ENCODE assay signal across 1 cellular context in the genomic region with DNA sequence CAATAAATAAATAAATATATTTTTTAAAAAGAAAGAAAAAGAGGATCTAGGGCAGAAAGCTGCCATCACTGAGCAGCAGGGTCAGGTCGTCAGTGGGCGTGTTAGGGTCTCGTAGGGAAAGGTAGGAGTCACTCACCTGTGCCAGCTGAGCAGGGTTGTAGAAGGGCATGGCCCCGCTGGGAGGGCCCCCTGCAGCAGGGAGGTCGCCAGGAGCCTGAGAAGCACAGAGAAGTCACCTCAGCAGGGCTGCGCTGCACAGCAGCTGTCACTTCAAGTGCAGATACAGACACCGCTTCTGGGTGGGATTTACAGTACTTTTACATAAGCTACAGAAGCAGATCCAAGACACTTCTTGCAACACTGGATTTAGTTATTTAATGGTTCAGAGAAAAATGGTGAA.
TF ChIP-seq lines count a peak whose summit lies in the region.

No MANE protein-coding gene starts in this region.

TF ChIP-seq in GM23338, 12 proteins besides CTCF, POLR2A, EP300 and RAD21 (continued from another document):
- TF ChIP-seq CREB1 (CRISPR knock-in tag; IDR thresholded peaks at IDR 0.05; ENCODE audit: low read depth) (no peak), JUNB (IDR thresholded peaks at IDR 0.05; ENCODE audit: unreplicated experiment) (no peak), ZNF331 (CRISPR knock-in tag; IDR thresholded peaks at IDR 0.05; ENCODE audit: low read depth) (no peak), EZH2phosphoT487 (IDR thresholded peaks at IDR 0.05; ENCODE audit: unreplicated experiment) (no peak), NANOG (IDR thresholded peaks at IDR 0.05; ENCODE audit: borderline replicate concordance) (no peak), POLR2AphosphoS5 (IDR thresholded peaks at IDR 0.05; ENCODE audit: low read depth) (no peak), STAT1 (IDR thresholded peaks at IDR 0.05; ENCODE audit: unreplicated experiment) (no peak), EZH2 (IDR thresholded peaks at IDR 0.05; ENCODE audit: low read depth, unreplicated experiment) (no peak)
- TF ChIP-seq, protein P1, sequence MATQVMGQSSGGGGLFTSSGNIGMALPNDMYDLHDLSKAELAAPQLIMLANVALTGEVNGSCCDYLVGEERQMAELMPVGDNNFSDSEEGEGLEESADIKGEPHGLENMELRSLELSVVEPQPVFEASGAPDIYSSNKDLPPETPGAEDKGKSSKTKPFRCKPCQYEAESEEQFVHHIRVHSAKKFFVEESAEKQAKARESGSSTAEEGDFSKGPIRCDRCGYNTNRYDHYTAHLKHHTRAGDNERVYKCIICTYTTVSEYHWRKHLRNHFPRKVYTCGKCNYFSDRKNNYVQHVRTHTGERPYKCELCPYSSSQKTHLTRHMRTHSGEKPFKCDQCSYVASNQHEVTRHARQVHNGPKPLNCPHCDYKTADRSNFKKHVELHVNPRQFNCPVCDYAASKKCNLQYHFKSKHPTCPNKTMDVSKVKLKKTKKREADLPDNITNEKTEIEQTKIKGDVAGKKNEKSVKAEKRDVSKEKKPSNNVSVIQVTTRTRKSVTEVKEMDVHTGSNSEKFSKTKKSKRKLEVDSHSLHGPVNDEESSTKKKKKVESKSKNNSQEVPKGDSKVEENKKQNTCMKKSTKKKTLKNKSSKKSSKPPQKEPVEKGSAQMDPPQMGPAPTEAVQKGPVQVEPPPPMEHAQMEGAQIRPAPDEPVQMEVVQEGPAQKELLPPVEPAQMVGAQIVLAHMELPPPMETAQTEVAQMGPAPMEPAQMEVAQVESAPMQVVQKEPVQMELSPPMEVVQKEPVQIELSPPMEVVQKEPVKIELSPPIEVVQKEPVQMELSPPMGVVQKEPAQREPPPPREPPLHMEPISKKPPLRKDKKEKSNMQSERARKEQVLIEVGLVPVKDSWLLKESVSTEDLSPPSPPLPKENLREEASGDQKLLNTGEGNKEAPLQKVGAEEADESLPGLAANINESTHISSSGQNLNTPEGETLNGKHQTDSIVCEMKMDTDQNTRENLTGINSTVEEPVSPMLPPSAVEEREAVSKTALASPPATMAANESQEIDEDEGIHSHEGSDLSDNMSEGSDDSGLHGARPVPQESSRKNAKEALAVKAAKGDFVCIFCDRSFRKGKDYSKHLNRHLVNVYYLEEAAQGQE (IDR thresholded peaks at IDR 0.05; ENCODE audit: unreplicated experiment) = no peak
- TF ChIP-seq, protein P2, sequence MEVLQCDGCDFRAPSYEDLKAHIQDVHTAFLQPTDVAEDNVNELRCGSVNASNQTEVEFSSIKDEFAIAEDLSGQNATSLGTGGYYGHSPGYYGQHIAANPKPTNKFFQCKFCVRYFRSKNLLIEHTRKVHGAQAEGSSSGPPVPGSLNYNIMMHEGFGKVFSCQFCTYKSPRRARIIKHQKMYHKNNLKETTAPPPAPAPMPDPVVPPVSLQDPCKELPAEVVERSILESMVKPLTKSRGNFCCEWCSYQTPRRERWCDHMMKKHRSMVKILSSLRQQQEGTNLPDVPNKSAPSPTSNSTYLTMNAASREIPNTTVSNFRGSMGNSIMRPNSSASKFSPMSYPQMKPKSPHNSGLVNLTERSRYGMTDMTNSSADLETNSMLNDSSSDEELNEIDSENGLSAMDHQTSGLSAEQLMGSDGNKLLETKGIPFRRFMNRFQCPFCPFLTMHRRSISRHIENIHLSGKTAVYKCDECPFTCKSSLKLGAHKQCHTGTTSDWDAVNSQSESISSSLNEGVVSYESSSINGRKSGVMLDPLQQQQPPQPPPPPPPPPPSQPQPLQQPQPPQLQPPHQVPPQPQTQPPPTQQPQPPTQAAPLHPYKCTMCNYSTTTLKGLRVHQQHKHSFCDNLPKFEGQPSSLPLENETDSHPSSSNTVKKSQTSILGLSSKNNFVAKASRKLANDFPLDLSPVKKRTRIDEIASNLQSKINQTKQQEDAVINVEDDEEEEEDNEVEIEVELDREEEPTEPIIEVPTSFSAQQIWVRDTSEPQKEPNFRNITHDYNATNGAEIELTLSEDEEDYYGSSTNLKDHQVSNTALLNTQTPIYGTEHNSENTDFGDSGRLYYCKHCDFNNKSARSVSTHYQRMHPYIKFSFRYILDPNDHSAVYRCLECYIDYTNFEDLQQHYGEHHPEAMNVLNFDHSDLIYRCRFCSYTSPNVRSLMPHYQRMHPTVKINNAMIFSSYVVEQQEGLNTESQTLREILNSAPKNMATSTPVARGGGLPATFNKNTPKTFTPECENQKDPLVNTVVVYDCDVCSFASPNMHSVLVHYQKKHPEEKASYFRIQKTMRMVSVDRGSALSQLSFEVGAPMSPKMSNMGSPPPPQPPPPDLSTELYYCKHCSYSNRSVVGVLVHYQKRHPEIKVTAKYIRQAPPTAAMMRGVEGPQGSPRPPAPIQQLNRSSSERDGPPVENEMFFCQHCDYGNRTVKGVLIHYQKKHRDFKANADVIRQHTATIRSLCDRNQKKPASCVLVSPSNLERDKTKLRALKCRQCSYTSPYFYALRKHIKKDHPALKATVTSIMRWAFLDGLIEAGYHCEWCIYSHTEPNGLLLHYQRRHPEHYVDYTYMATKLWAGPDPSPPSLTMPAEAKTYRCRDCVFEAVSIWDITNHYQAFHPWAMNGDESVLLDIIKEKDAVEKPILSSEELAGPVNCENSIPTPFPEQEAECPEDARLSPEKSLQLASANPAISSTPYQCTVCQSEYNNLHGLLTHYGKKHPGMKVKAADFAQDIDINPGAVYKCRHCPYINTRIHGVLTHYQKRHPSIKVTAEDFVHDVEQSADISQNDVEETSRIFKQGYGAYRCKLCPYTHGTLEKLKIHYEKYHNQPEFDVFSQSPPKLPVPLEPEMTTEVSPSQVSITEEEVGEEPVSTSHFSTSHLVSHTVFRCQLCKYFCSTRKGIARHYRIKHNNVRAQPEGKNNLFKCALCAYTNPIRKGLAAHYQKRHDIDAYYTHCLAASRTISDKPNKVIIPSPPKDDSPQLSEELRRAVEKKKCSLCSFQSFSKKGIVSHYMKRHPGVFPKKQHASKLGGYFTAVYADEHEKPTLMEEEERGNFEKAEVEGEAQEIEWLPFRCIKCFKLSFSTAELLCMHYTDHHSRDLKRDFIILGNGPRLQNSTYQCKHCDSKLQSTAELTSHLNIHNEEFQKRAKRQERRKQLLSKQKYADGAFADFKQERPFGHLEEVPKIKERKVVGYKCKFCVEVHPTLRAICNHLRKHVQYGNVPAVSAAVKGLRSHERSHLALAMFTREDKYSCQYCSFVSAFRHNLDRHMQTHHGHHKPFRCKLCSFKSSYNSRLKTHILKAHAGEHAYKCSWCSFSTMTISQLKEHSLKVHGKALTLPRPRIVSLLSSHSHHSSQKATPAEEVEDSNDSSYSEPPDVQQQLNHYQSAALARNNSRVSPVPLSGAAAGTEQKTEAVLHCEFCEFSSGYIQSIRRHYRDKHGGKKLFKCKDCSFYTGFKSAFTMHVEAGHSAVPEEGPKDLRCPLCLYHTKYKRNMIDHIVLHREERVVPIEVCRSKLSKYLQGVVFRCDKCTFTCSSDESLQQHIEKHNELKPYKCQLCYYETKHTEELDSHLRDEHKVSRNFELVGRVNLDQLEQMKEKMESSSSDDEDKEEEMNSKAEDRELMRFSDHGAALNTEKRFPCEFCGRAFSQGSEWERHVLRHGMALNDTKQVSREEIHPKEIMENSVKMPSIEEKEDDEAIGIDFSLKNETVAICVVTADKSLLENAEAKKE (CRISPR knock-in tag; IDR thresholded peaks at IDR 0.05) = no peak
- TF ChIP-seq, protein P3, sequence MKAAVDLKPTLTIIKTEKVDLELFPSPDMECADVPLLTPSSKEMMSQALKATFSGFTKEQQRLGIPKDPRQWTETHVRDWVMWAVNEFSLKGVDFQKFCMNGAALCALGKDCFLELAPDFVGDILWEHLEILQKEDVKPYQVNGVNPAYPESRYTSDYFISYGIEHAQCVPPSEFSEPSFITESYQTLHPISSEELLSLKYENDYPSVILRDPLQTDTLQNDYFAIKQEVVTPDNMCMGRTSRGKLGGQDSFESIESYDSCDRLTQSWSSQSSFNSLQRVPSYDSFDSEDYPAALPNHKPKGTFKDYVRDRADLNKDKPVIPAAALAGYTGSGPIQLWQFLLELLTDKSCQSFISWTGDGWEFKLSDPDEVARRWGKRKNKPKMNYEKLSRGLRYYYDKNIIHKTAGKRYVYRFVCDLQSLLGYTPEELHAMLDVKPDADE (IDR thresholded peaks at IDR 0.05) = no peak
